Comparison of ENCODE assay signal across 23 cellular contexts in the genomic region with DNA sequence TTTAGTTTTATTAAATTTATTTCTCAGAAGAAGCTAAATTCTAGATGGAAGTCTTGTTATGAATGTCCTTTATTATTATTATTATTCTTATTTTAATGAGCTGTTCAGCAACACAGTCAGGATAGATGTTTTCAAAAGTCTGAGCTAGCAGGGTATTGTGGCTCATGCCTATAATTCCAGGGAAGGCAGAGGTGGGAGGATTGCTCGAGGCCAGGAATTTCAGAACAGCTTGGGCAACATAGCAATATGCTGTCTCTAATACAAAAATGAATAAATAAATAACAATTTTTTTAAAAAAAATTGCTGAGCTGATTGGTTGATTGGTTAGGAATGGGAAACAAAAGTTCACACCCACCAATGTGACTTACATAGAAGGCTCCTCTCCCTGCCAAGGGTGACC.
"Had no signal": no experiment of that assay in that cellular context is flagged by ENCODE, and none has a peak within 500 bp of the region (broad histone marks: within the 10 kb centered on the region; RNA-seq: fewer than 3 reads in every experiment).

No MANE protein-coding gene starts in this region.

- ATAC-seq: naive thymus-derived CD4-positive, alpha-beta T cell; natural killer cell; pancreas; right cardiac atrium; right lobe of liver; stimulated activated effector memory CD8-positive, alpha-beta T cell treated with anti-CD3 and anti-CD28 coated beads, Interleukin-12 subunit alpha, Interleukin-12 subunit beta, amount 100 ng/mL, for 72 hours; stimulated activated naive B cell treated with anti-CD40 and anti-IgM and Interleukin-4, amounts not matched to agents 10 μg/mL and 1 μg/mL and 100 μg/mL, for 72 hours; upper lobe of right lung had no signal

- H3K27me3 ChIP-seq: neural progenitor cell, pancreas, right lobe of liver, sigmoid colon, stomach, thyroid gland, tibial nerve, upper lobe of right lung, uterus had no signal

- H3K9ac ChIP-seq: neural progenitor cell had no signal

- H3K36me3 ChIP-seq: neural progenitor cell, pancreas, prostate gland, right lobe of liver, sigmoid colon, stomach, thoracic aorta, thyroid gland, tibial nerve, upper lobe of right lung, uterus had no signal

- DNase-seq: naive thymus-derived CD4-positive, alpha-beta T cell; natural killer cell; occipital lobe; pancreas; right cardiac atrium; right lobe of liver; sigmoid colon; small intestine; stimulated activated CD4-positive, alpha-beta T cell treated with anti-CD3 and anti-CD28 coated beads, Interleukin-15, amount 100 ng/mL, for 24 hours; stimulated activated CD4-positive, alpha-beta T cell treated with anti-CD3 and anti-CD28 coated beads, Interleukin-2, amount 100 ng/mL, for 24 hours; stimulated activated CD4-positive, alpha-beta T cell treated with anti-CD3 and anti-CD28 coated beads, Interleukin-2, amount 100 ng/mL, for 48 hours; stimulated activated CD4-positive, alpha-beta T cell treated with anti-CD3 and anti-CD28 coated beads, Interleukin-4, amount 100 ng/mL, for 24 hours; stimulated activated naive B cell treated with anti-CD40 and anti-IgM and Interleukin-4, amounts not matched to agents 10 μg/mL and 1 μg/mL and 100 μg/mL, for 72 hours; stimulated activated naive CD4-positive, alpha-beta T cell treated with Interleukin-2 at 50 U/mL for 16 hours; stomach; thyroid gland; upper lobe of right lung; uterus had no signal

- H3K4me3 ChIP-seq: neural progenitor cell, pancreas, prostate gland, right lobe of liver, sigmoid colon, stomach, thoracic aorta, thyroid gland, tibial nerve, upper lobe of right lung, uterus had no signal

- H3K4me1 ChIP-seq: neural progenitor cell, prostate gland, sigmoid colon, stomach, thyroid gland, tibial nerve, upper lobe of right lung, uterus had no signal

- H3K9me3 ChIP-seq: pancreas, prostate gland, right lobe of liver, sigmoid colon, stomach, thoracic aorta, thyroid gland, tibial nerve, upper lobe of right lung, uterus had no signal
